8 cellular contexts compared by ENCODE assay signal in the genomic region with DNA sequence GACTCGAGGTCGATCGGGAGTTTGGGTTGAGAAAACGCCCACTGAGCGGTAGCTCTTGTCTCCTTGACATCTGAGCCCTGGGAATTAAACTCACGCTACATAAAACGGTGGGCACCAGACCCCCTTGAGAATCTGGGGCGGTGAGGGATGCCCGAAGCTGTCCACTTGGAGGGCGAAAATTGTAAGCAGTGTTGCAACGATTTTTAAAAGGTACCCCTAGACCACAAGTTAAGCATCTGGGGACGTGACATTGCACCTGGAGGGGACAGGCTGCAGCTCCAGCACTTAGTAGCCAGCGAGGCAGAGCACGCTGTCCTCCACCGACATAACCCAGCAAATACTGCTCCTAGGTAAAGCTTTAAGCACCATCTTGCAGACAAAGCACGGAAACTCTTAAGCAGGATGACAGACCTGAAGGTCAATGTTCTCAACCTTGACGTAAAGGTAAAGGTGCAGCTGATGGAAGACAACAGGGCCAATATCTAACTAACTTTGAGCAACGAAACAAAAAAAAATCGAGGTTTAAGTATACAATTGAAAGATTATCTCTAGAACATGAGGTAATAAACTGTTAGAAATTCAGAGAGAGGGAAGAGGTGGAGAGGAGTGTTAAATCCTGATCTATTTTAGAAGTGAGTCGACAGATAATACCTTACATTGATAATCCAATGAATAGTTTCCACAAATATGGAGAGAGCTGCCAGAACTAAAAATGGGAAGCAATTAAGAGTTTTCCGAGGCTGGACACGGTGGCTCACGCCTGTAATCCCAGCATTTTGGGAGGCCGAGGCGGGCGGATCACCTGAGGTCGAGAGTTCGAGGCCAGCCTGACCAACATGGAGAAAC. TPM values are rescaled to one million over a fixed set of nuclear protein-coding genes. Genes with fewer than 3 reads are reported as not detected.
DNase-seq lines count a peak whose midpoint lies in the region; ATAC-seq and TF ChIP-seq lines count a peak whose summit lies in the region.

No MANE protein-coding gene starts in this region.

- no peaks in the 10 kb centered on the region for H3K36me3 ChIP-seq in duodenal mucosa (ENCODE audit: control insufficient read depth in 1 of 2, insufficient read depth in 2 of 2, low read length in 2 of 2)

- intact Hi-C loops in natural killer cell (cut with micrococcal nuclease), result no loop called here

- TF ChIP-seq CTCF in natural killer cell (IDR thresholded peaks at IDR 0.05), result no peak

- peak overlapping the region; percentile 78 to 88 for H3K4me3 ChIP-seq in duodenal mucosa (ENCODE audit: low read depth in 1 of 2, low read length in 2 of 2)

- peaks cover 28 to 30% of the 10 kb centered on the region in 2 donors for H3K4me1 ChIP-seq in duodenal mucosa (ENCODE audit: control insufficient read depth in 1 of 2, insufficient read depth in 2 of 2, low read length in 2 of 2)

- peak overlapping the region; percentile 78 to 86 for H3K27ac Mint-ChIP-seq in natural killer cell

- H3K4me3 Mint-ChIP-seq in natural killer cell, result peak overlapping the region; percentile 98

- H3K27ac ChIP-seq in duodenal mucosa (ENCODE audit: low read depth, low read length), result peak overlapping the region; percentile 70

- no peaks in the 10 kb centered on the region for H3K9me3 ChIP-seq in duodenal mucosa (ENCODE audit: control insufficient read depth in 1 of 2, low read length in 2 of 2)

- peak; percentile 39 for DNase-seq in G401 (ENCODE audit: low spot score)
- DNase-seq in NCI-H69 (lab: John Stamatoyannopoulos, UW), result peak; percentile 53
- DNase-seq in natural killer cell, result no peak
- no peak for DNase-seq in NCI-H774 (lab: John Stamatoyannopoulos, UW)
- DNase-seq in globus pallidus (ENCODE audit: low spot score), result no peak
- no peak for DNase-seq in activated CD4-positive, alpha-beta T cell treated with anti-CD3 and anti-CD28 coated beads, Interleukin-2, amount 50 U/mL, for 4 hours

- in situ Hi-C loops in G401 (cut with HindIII; ENCODE audit: low sequenced_read_pairs), result no loop called here

- H3K4me1 Mint-ChIP-seq in natural killer cell, result peaks cover 24 to 25% of the 10 kb centered on the region in 2 donors

- H3K27me3 ChIP-seq in duodenal mucosa (ENCODE audit: control insufficient read depth in 1 of 2, insufficient read depth in 2 of 2, low read length in 2 of 2), result no peaks in the 10 kb centered on the region

- ATAC-seq in natural killer cell, result no peak
- ATAC-seq in GM18870 (IDR thresholded peaks at IDR 0.05; ENCODE audit: unreplicated experiment), result no peak

- H3K9me3 Mint-ChIP-seq in natural killer cell, result no peaks in the 10 kb centered on the region

- peaks cover 3 to 5% of the 10 kb centered on the region in 2 donors for H3K27me3 Mint-ChIP-seq in natural killer cell (ENCODE audit: low read depth in 2 of 2)

- H3K36me3 Mint-ChIP-seq in natural killer cell, result no peaks in the 10 kb centered on the region

- H3K9ac ChIP-seq in duodenal mucosa (ENCODE audit: low read depth in 1 of 2, low read length in 2 of 2), result peak overlapping the region; percentile 73 to 91

RNA-seq across cellular contexts. Expression of a gene that starts 0.9 kb away (rescaled TPM):
- total RNA-seq in G401 (2014; rRNA removed; shearing (Covaris generic)), result 22.6 and 33.2 TPM in 2 replicates
- 10 to 100 TPM; 11.2 to 24.3 (median 19.4) TPM for total RNA-seq in natural killer cell

Comparison
In these comparisons a context has a peak if more than half of its experiments do, and no peak if none do; other contexts are left out.
1. DNase-seq: peak in G401 (single experiment) and NCI-H69 (single experiment); none in natural killer cell (single experiment), NCI-H774 (single experiment), globus pallidus (single experiment) and activated CD4-positive, alpha-beta T cell treated with anti-CD3 and anti-CD28 coated beads, Interleukin-2, amount 50 U/mL, for 4 hours (0 of 2).